ENCODE assay signal across 1 cellular context in genomic region chr2:70188460-70188859, GRCh38.
TF ChIP-seq lines count a peak whose summit lies in the region.

No MANE protein-coding gene starts in this region.

TF ChIP-seq in HepG2, 621 proteins besides CTCF, POLR2A, EP300 and RAD21 (continued from another document and continues in another):
- TF ChIP-seq ZBTB39 (CRISPR knock-in tag; IDR thresholded peaks at IDR 0.05) (no peak), ZNF629 (CRISPR knock-in tag; conservative IDR thresholded peaks at IDR 0.05) (no peak), ZNF740 (CRISPR knock-in tag; IDR thresholded peaks at IDR 0.05) (no peak), HES4 (CRISPR knock-in tag; IDR thresholded peaks at IDR 0.05; ENCODE audit: borderline replicate concordance) (no peak), ISX (CRISPR knock-in tag; conservative IDR thresholded peaks at IDR 0.05) (no peak), HCFC1 (IDR thresholded peaks at IDR 0.05; ENCODE audit: low read depth, low read length) (no peak), TMF1 (CRISPR knock-in tag; IDR thresholded peaks at IDR 0.05; ENCODE audit: low read depth) (no peak), RXRB (CRISPR knock-in tag; IDR thresholded peaks at IDR 0.05; ENCODE audit: borderline replicate concordance) (peak; percentile 73), KLF6 (CRISPR knock-in tag; IDR thresholded peaks at IDR 0.05) (no peak), ZSCAN12 (CRISPR knock-in tag; IDR thresholded peaks at IDR 0.05) (no peak), ZNF124 (CRISPR knock-in tag; IDR thresholded peaks at IDR 0.05) (no peak), ZNF891 (CRISPR knock-in tag; IDR thresholded peaks at IDR 0.05) (no peak), EEA1 (CRISPR knock-in tag; IDR thresholded peaks at IDR 0.05; ENCODE audit: borderline replicate concordance) (no peak), SSRP1 (CRISPR knock-in tag; IDR thresholded peaks at IDR 0.05) (no peak), GMEB1 (CRISPR knock-in tag; IDR thresholded peaks at IDR 0.05; ENCODE audit: borderline replicate concordance) (no peak; the same call in 1 of the 2 replicates), ZNF264 (CRISPR knock-in tag; IDR thresholded peaks at IDR 0.05) (0 out of 2 replicates have a peak, but pooled peaks have one; percentile 51), MTA3 (CRISPR knock-in tag; IDR thresholded peaks at IDR 0.05) (no peak), ZNF678 (CRISPR knock-in tag; IDR thresholded peaks at IDR 0.05) (no peak), ZFYVE20 (CRISPR knock-in tag; IDR thresholded peaks at IDR 0.05; ENCODE audit: borderline replicate concordance, low read depth) (no peak), FOSL2 (CRISPR knock-in tag; IDR thresholded peaks at IDR 0.05) (peak; percentile 87), HDAC1 (CRISPR knock-in tag; IDR thresholded peaks at IDR 0.05) (peak; percentile 71), PHF8 (CRISPR knock-in tag; IDR thresholded peaks at IDR 0.05) (no peak), CBX1 (IDR thresholded peaks at IDR 0.05; ENCODE audit: low read depth) (no peak), SP5 (CRISPR knock-in tag; IDR thresholded peaks at IDR 0.05; ENCODE audit: borderline replicate concordance, low read depth) (no peak), SMARCC2 (IDR thresholded peaks at IDR 0.05) (peak; percentile 42; the same call in 1 of the 2 replicates), NR2C2 (CRISPR knock-in tag; IDR thresholded peaks at IDR 0.05; ENCODE audit: borderline replicate concordance) (peak; percentile 49; the same call in 1 of the 2 replicates), ZNF441 (CRISPR knock-in tag; IDR thresholded peaks at IDR 0.05; ENCODE audit: borderline replicate concordance) (no peak), SIN3A (IDR thresholded peaks at IDR 0.05; ENCODE audit: borderline replicate concordance, low read depth, low read length) (no peak), ZNF24 (IDR thresholded peaks at IDR 0.05) (peak; percentile 31; the same call in 1 of the 2 replicates), BHLHE40 (IDR thresholded peaks at IDR 0.05; ENCODE audit: low read length) (no peak), PCBP2 (optimal IDR thresholded peaks at IDR 0.05; ENCODE audit: low read depth, low read length, poor library complexity, severe bottlenecking) (no peak), PRDM4 (CRISPR knock-in tag; IDR thresholded peaks at IDR 0.05; ENCODE audit: borderline replicate concordance) (no peak), SETDB1 (CRISPR knock-in tag; IDR thresholded peaks at IDR 0.05; ENCODE audit: borderline replicate concordance) (no peak), HNF4A (CRISPR knock-in tag; IDR thresholded peaks at IDR 0.05) (peak; percentile 98), REL (CRISPR knock-in tag; conservative IDR thresholded peaks at IDR 0.05) (no peak), NCOA2 (CRISPR knock-in tag; IDR thresholded peaks at IDR 0.05) (peak; percentile 78), PRPF4 (IDR thresholded peaks at IDR 0.05; ENCODE audit: low read depth, low read length, poor library complexity, severe bottlenecking) (no peak), ZNF280B (CRISPR knock-in tag; IDR thresholded peaks at IDR 0.05; ENCODE audit: borderline replicate concordance) (no peak), MEF2D (CRISPR knock-in tag; IDR thresholded peaks at IDR 0.05) (no peak), ZNF841 (CRISPR knock-in tag; IDR thresholded peaks at IDR 0.05; ENCODE audit: borderline replicate concordance) (no peak), HMG20B (CRISPR knock-in tag; conservative IDR thresholded peaks at IDR 0.05) (0 out of 2 replicates have a peak, but pooled peaks have one; percentile 51), SMAD9 (CRISPR knock-in tag; IDR thresholded peaks at IDR 0.05) (no peak), ARNTL (CRISPR knock-in tag; IDR thresholded peaks at IDR 0.05) (no peak), ZNF83 (CRISPR knock-in tag; IDR thresholded peaks at IDR 0.05; ENCODE audit: borderline replicate concordance) (no peak)
- TF ChIP-seq, protein P1, sequence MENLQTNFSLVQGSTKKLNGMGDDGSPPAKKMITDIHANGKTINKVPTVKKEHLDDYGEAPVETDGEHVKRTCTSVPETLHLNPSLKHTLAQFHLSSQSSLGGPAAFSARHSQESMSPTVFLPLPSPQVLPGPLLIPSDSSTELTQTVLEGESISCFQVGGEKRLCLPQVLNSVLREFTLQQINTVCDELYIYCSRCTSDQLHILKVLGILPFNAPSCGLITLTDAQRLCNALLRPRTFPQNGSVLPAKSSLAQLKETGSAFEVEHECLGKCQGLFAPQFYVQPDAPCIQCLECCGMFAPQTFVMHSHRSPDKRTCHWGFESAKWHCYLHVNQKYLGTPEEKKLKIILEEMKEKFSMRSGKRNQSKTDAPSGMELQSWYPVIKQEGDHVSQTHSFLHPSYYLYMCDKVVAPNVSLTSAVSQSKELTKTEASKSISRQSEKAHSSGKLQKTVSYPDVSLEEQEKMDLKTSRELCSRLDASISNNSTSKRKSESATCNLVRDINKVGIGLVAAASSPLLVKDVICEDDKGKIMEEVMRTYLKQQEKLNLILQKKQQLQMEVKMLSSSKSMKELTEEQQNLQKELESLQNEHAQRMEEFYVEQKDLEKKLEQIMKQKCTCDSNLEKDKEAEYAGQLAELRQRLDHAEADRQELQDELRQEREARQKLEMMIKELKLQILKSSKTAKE (CRISPR knock-in tag; IDR thresholded peaks at IDR 0.05; ENCODE audit: borderline replicate concordance), result no peak
- TF ChIP-seq, protein P2, sequence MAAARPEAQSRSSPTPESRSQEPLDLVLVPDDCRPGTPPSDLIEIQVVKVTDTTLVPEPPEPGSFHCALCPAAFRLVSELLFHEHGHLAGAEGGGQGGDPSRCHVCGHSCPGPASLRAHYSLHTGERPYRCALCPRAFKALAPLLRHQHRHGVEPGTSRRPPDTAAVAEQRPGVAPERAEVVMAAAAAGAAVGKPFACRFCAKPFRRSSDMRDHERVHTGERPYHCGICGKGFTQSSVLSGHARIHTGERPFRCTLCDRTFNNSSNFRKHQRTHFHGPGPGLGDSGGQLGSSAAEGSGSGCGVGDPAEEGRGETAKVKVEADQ (CRISPR knock-in tag; IDR thresholded peaks at IDR 0.05; ENCODE audit: borderline replicate concordance), result no peak
- TF ChIP-seq, protein P3, sequence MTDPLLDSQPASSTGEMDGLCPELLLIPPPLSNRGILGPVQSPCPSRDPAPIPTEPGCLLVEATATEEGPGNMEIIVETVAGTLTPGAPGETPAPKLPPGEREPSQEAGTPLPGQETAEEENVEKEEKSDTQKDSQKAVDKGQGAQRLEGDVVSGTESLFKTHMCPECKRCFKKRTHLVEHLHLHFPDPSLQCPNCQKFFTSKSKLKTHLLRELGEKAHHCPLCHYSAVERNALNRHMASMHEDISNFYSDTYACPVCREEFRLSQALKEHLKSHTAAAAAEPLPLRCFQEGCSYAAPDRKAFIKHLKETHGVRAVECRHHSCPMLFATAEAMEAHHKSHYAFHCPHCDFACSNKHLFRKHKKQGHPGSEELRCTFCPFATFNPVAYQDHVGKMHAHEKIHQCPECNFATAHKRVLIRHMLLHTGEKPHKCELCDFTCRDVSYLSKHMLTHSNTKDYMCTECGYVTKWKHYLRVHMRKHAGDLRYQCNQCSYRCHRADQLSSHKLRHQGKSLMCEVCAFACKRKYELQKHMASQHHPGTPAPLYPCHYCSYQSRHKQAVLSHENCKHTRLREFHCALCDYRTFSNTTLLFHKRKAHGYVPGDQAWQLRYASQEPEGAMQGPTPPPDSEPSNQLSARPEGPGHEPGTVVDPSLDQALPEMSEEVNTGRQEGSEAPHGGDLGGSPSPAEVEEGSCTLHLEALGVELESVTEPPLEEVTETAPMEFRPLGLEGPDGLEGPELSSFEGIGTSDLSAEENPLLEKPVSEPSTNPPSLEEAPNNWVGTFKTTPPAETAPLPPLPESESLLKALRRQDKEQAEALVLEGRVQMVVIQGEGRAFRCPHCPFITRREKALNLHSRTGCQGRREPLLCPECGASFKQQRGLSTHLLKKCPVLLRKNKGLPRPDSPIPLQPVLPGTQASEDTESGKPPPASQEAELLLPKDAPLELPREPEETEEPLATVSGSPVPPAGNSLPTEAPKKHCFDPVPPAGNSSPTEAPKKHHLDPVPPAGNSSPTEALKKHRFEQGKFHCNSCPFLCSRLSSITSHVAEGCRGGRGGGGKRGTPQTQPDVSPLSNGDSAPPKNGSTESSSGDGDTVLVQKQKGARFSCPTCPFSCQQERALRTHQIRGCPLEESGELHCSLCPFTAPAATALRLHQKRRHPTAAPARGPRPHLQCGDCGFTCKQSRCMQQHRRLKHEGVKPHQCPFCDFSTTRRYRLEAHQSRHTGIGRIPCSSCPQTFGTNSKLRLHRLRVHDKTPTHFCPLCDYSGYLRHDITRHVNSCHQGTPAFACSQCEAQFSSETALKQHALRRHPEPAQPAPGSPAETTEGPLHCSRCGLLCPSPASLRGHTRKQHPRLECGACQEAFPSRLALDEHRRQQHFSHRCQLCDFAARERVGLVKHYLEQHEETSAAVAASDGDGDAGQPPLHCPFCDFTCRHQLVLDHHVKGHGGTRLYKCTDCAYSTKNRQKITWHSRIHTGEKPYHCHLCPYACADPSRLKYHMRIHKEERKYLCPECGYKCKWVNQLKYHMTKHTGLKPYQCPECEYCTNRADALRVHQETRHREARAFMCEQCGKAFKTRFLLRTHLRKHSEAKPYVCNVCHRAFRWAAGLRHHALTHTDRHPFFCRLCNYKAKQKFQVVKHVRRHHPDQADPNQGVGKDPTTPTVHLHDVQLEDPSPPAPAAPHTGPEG (CRISPR knock-in tag; IDR thresholded peaks at IDR 0.05), result no peak
- TF ChIP-seq, protein P4, sequence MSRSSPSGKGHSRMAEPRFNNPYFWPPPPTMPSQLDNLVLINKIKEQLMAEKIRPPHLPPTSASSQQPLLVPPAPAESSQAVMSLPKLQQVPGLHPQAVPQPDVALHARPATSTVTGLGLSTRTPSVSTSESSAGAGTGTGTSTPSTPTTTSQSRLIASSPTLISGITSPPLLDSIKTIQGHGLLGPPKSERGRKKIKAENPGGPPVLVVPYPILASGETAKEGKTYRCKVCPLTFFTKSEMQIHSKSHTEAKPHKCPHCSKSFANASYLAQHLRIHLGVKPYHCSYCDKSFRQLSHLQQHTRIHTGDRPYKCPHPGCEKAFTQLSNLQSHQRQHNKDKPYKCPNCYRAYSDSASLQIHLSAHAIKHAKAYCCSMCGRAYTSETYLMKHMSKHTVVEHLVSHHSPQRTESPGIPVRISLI (CRISPR knock-in tag; IDR thresholded peaks at IDR 0.05; ENCODE audit: borderline replicate concordance), result no peak
